In the genomic region with DNA sequence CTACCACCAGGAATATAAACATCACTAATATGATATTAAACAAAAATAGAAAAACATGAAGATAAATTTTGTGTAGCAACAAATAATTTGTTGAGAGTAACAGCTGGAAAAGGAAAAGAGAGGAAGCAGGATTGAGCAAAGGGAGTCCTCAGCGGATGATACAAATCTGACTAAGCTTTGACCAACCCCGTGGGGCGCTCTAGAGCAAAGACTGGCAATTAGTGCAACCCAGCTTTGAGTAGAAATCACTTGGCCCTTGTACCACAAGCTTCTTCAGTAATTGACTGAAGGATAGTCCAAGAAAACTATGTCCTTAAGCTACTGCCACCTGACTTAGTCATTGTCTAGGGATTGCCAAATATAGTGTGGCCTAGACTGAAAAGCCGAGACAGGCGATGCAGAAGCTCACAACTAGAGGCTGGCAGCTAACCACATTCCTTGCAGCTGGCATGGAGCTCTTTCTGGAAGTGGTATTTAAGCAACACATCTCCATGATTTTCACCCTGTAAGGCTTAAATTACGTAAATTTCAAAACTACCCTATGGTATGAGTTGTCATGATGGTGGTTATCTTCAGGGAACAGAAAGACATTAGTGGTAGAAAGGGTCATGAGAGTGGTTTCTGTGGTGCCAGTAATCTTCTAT, we compare ENCODE assay signal across 11 cellular contexts.
DNase-seq lines count a peak whose midpoint lies in the region; ATAC-seq and TF ChIP-seq lines count a peak whose summit lies in the region.
"Had no signal": no experiment of that assay in that cellular context is flagged by ENCODE, and none has a peak within 500 bp of the region (broad histone marks: within the 10 kb centered on the region; RNA-seq: fewer than 3 reads in every experiment).

No MANE protein-coding gene starts in this region.

- no peak overlapping the region for H3K4ac ChIP-seq in H9 (ENCODE audit: low read depth, low read length)

- intact Hi-C loops in spleen (cut with DNase I; ENCODE audit: low total_unique reads) (no loop called here), left ventricle myocardium superior (cut with micrococcal nuclease) (no loop called here)

- no peak overlapping the region for H3K18ac ChIP-seq in H9 (ENCODE audit: insufficient read length, low read depth, low read length)

- no peak for ATAC-seq in HG03175 (IDR thresholded peaks at IDR 0.05; ENCODE audit: unreplicated experiment)
- ATAC-seq in left ventricle myocardium superior: no peak
- ATAC-seq: Right ventricle myocardium inferior had no signal

- H3K56ac ChIP-seq in H9 (ENCODE audit: insufficient read length, low read depth, low read length): no peak overlapping the region

- H2BK15ac ChIP-seq in H9 (ENCODE audit: low read depth, low read length): no peak overlapping the region

- no peak overlapping the region for H3K9ac ChIP-seq in H9 (ENCODE audit: extremely low read depth, insufficient read length, low read length)
- no peak overlapping the region for H3K9ac ChIP-seq in OCI-LY3 (ENCODE audit: low read length)
- H3K9ac ChIP-seq in endodermal cell (ENCODE audit: extremely low read depth, low read length, poor library complexity, severe bottlenecking): no peak overlapping the region

- H4K5ac ChIP-seq in H9 (ENCODE audit: insufficient read length, low read depth, low read length): no peak overlapping the region

- H3K79me2 ChIP-seq in H9 (ENCODE audit: insufficient read depth, low read length) (no peaks in the 10 kb centered on the region), OCI-LY3 (ENCODE audit: low read length) (no peaks in the 10 kb centered on the region)

- no peak overlapping the region for H3K14ac ChIP-seq in H9 (ENCODE audit: insufficient read depth, low read length)

- H3K4me1 ChIP-seq in H9 (ENCODE audit: insufficient read depth, low read length) (no peaks in the 10 kb centered on the region), OCI-LY3 (ENCODE audit: low read length) (no peaks in the 10 kb centered on the region), endodermal cell (ENCODE audit: control insufficient read depth, insufficient read depth, low read length) (no peaks in the 10 kb centered on the region), spleen (no peaks in the 10 kb centered on the region)

- H2BK120ac ChIP-seq in H9 (ENCODE audit: low read depth, low read length, poor library complexity, severe bottlenecking): no peak overlapping the region

- H2BK12ac ChIP-seq in H9 (ENCODE audit: insufficient read length, low read depth, low read length): no peak overlapping the region

- H3K9me3 ChIP-seq in H9 (ENCODE audit: control insufficient read depth, low read depth, low read length) (no peaks in the 10 kb centered on the region), OCI-LY3 (ENCODE audit: insufficient read depth, low read length) (no peaks in the 10 kb centered on the region), endodermal cell (ENCODE audit: control insufficient read depth, low read length) (no peaks in the 10 kb centered on the region), spleen (no peaks in the 10 kb centered on the region)

- no peaks in the 10 kb centered on the region for H3K36me3 Mint-ChIP-seq in H9 (ENCODE audit: insufficient read depth in 1 of 3, low read depth in 3 of 3)
- no peaks in the 10 kb centered on the region for H3K36me3 Mint-ChIP-seq in endodermal cell (ENCODE audit: low read depth)
- H3K36me3 Mint-ChIP-seq: IgD-negative memory B cell had no signal

- H2BK20ac ChIP-seq in H9 (ENCODE audit: low read depth, low read length, poor library complexity, severe bottlenecking): no peak overlapping the region

- H3K4me3 Mint-ChIP-seq in H9 (no peak overlapping the region), endodermal cell (no peak overlapping the region)
- H3K4me3 Mint-ChIP-seq: IgD-negative memory B cell had no signal

- H4K91ac ChIP-seq in H9 (ENCODE audit: insufficient read length, low read depth, low read length): no peak overlapping the region

- TF ChIP-seq POLR2A in spleen (IDR thresholded peaks at IDR 0.05): no peak

- no peaks in the 10 kb centered on the region for H3K9me3 Mint-ChIP-seq in H9
- H3K9me3 Mint-ChIP-seq in endodermal cell: no peaks in the 10 kb centered on the region

- H3K27ac Mint-ChIP-seq in H9: no peak overlapping the region
- no peak overlapping the region for H3K27ac Mint-ChIP-seq in endodermal cell
- H3K27ac Mint-ChIP-seq: IgD-negative memory B cell had no signal

- no peak overlapping the region for H3K23ac ChIP-seq in H9 (ENCODE audit: insufficient read length, low read depth, low read length)

- H3K27ac ChIP-seq in H9 (ENCODE audit: insufficient read length, low read depth, low read length) (no peak overlapping the region), OCI-LY3 (ENCODE audit: low read length) (no peak overlapping the region), endodermal cell (ENCODE audit: low read depth, low read length) (no peak overlapping the region), spleen (no peak overlapping the region)

- H3K23me2 ChIP-seq in H9 (ENCODE audit: insufficient read length, low read depth, low read length, poor library complexity, severe bottlenecking): no peaks in the 10 kb centered on the region

- H3K36me3 ChIP-seq in OCI-LY3 (replicated peaks; ENCODE audit: low read depth, low read length) (no peaks in the 10 kb centered on the region), endodermal cell (ENCODE audit: control insufficient read depth, insufficient read depth, low read length) (no peaks in the 10 kb centered on the region), spleen (no peaks in the 10 kb centered on the region)

- no peak overlapping the region for H2AK5ac ChIP-seq in H9 (ENCODE audit: insufficient read length, low read length)

- H2AFZ ChIP-seq in H9 (ENCODE audit: low read length) (no peak overlapping the region), OCI-LY3 (ENCODE audit: low read depth, low read length) (peak overlapping the region; percentile 39; the same call in 1 of the 2 replicates)

- peak; percentile 63 for TF ChIP-seq CTCF in H9 (conservative IDR thresholded peaks at IDR 0.05)
- TF ChIP-seq CTCF in OCI-LY3 (IDR thresholded peaks at IDR 0.05; ENCODE audit: low read depth, low read length): peak; percentile 23; the same call in 1 of the 2 replicates
- TF ChIP-seq CTCF in endodermal cell (conservative IDR thresholded peaks at IDR 0.05): peak; percentile 65
- no peak for TF ChIP-seq CTCF in spleen (IDR thresholded peaks at IDR 0.05 in 8 of 11, conservative IDR thresholded peaks at IDR 0.05 in 3 of 11)

- WGBS in H9 (ENCODE audit: extremely low coverage, insufficient read length, low lambda C conversion rate): no CpG with 5 or more reads among the region's 6 CpGs
- 91 to 92% methylated on average over 5 to 6 of the region's 6 CpGs for WGBS in endodermal cell (ENCODE audit: insufficient coverage in 1 of 2, insufficient read length in 1 of 2), 2 experiments
- WGBS in spleen, 5 donors: 72 to 84% (median 79%) methylated on average over 6 of the region's 6 CpGs

- DNase-seq in H9: peak; percentile 52
- peak; percentile 71 for DNase-seq in endodermal cell
- peak; percentile 17 for DNase-seq in spleen
- DNase-seq in left ventricle myocardium superior: no peak
- DNase-seq in activated effector memory CD4-positive, alpha-beta T cell treated with Interleukin-2 at 50 U/mL for 16 hours: no peak
- DNase-seq: activated CD4-positive, CD25-positive, alpha-beta regulatory T cell; NCI-H2171 treated with DMSO at 0.1 percent for 48 hours had no signal

- H2BK5ac ChIP-seq in H9 (ENCODE audit: insufficient read length, low read length): no peak overlapping the region

- H3K27me3 Mint-ChIP-seq in H9 (ENCODE audit: low read depth) (no peaks in the 10 kb centered on the region), endodermal cell (ENCODE audit: insufficient read depth) (no peaks in the 10 kb centered on the region)
- H3K27me3 Mint-ChIP-seq: IgD-negative memory B cell had no signal

- no peaks in the 10 kb centered on the region for H4K20me1 ChIP-seq in H9 (ENCODE audit: control insufficient read depth, insufficient read depth, insufficient read length)
- no peaks in the 10 kb centered on the region for H4K20me1 ChIP-seq in OCI-LY3 (ENCODE audit: insufficient read depth, low read length)

- H3T11ph ChIP-seq in H9 (ENCODE audit: low read length): no peak overlapping the region

- H4K8ac ChIP-seq in H9 (replicated peaks; ENCODE audit: insufficient read length, low read depth, low read length): no peak overlapping the region

- H3K27me3 ChIP-seq in H9 (ENCODE audit: insufficient read depth, low read length) (no peaks in the 10 kb centered on the region), OCI-LY3 (ENCODE audit: low read depth, low read length) (no peaks in the 10 kb centered on the region), endodermal cell (ENCODE audit: control insufficient read depth, insufficient read depth, low read length, poor library complexity, severe bottlenecking) (no peaks in the 10 kb centered on the region), spleen (replicated peaks in 1 of 7) (no peaks in the 10 kb centered on the region)

- H3K4me2 ChIP-seq in H9 (ENCODE audit: insufficient read depth, insufficient read length, low read length): no peak overlapping the region
- H3K4me2 ChIP-seq in OCI-LY3 (ENCODE audit: low read length): no peak overlapping the region

- H3K4me1 Mint-ChIP-seq in H9 (peaks cover 5% of the 10 kb centered on the region in 2 experiments; a peak in 3 of 4 replicates), endodermal cell (peaks cover 5% of the 10 kb centered on the region)
- H3K4me1 Mint-ChIP-seq: IgD-negative memory B cell had no signal

- H3K4me3 ChIP-seq in OCI-LY3 (ENCODE audit: low read length) (no peak overlapping the region), endodermal cell (ENCODE audit: low read length) (no peak overlapping the region), spleen (no peak overlapping the region)

- H3K79me1 ChIP-seq in H9 (ENCODE audit: insufficient read depth, low read depth, low read length, poor library complexity, severe bottlenecking): no peaks in the 10 kb centered on the region

Comparison
In these comparisons a context has a peak if more than half of its experiments do, and no peak if none do; other contexts are left out.
1. DNase-seq: peak in H9 (single experiment), endodermal cell (single experiment) and spleen (single experiment); none in left ventricle myocardium superior (single experiment) and activated effector memory CD4-positive, alpha-beta T cell treated with Interleukin-2 at 50 U/mL for 16 hours (single experiment).
2. CTCF ChIP-seq: peak in H9 (single experiment), OCI-LY3 (single experiment) and endodermal cell (single experiment); none in spleen (0 of 11).